Comparison of ENCODE assay signal across 12 cellular contexts in the genomic region with DNA sequence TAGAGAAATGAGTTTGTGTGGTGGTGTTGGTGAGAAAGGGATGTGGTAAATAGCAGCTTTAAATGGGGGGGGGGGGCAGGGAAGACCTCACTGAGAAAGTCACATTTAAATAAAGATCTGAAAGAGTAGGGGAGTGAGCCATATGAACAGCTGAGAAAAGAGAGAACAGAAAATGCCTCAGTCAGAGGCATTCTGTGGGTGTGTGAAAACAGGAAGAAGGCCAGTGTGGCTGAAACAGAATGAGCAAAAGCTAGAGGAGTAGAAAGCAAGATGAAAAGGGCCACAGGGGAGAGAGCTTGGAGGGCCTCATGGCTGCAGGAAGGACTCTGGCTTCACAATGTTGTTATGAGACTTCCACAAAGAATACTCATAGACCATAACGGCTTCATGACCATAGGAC.
DNase-seq lines count a peak whose midpoint lies in the region; ATAC-seq, FAIRE-seq and TF ChIP-seq lines count a peak whose summit lies in the region.
"Had no signal": no experiment of that assay in that cellular context is flagged by ENCODE, and none has a peak within 500 bp of the region (broad histone marks: within the 10 kb centered on the region; RNA-seq: fewer than 3 reads in every experiment).

No MANE protein-coding gene starts in this region.

- no peak for TF ChIP-seq CTCF in heart left ventricle (IDR thresholded peaks at IDR 0.05)

- intact Hi-C loops in heart left ventricle (cut with DNase I), result no loop called here

- no peaks in the 10 kb centered on the region for H3K27me3 Mint-ChIP-seq in effector memory CD8-positive, alpha-beta T cell
- H3K27me3 Mint-ChIP-seq: IgD-negative memory B cell had no signal

- H3K4me1 ChIP-seq in heart left ventricle, result no peaks in the 10 kb centered on the region

- no peaks in the 10 kb centered on the region for H3K27me3 ChIP-seq in heart left ventricle

- no peak for TF ChIP-seq POLR2A in heart left ventricle (IDR thresholded peaks at IDR 0.05)

- H3K36me3 Mint-ChIP-seq in effector memory CD8-positive, alpha-beta T cell (ENCODE audit: insufficient read depth), result no peaks in the 10 kb centered on the region
- H3K36me3 Mint-ChIP-seq: IgD-negative memory B cell had no signal

- H3K4me3 ChIP-seq in heart left ventricle, result no peak overlapping the region

- no peak overlapping the region for H3K4me3 Mint-ChIP-seq in effector memory CD8-positive, alpha-beta T cell
- H3K4me3 Mint-ChIP-seq: IgD-negative memory B cell had no signal

- ATAC-seq in HG02623 (IDR thresholded peaks at IDR 0.05; ENCODE audit: unreplicated experiment), result peak; percentile 100
- peak; percentile 99 for ATAC-seq in HG03469 (IDR thresholded peaks at IDR 0.05; ENCODE audit: unreplicated experiment)
- ATAC-seq in heart left ventricle, result no peak
- no peak for ATAC-seq in effector memory CD8-positive, alpha-beta T cell (replicated peaks)

- H3K27ac Mint-ChIP-seq in effector memory CD8-positive, alpha-beta T cell, result no peak overlapping the region
- H3K27ac Mint-ChIP-seq: IgD-negative memory B cell had no signal

- WGBS in heart left ventricle, 4 donors, result 38 to 80% (median 70%) methylated on average over 1 of the region's 1 CpG

- H3K36me3 ChIP-seq in heart left ventricle, result no peaks in the 10 kb centered on the region

- H3K27ac ChIP-seq in heart left ventricle, result no peak overlapping the region

- DNase-seq in GM19239 (ENCODE audit: insufficient read length, low spot score) (peak; percentile 21), non-pigmented ciliary epithelial cell (ENCODE audit: low read depth) (peak; percentile 20), NCI-H526 treated with DMSO at 0.1 percent for 48 hours (lab: John Stamatoyannopoulos, UW) (no peak), NCI-H2227 treated with DMSO at 0.1 percent for 48 hours (lab: John Stamatoyannopoulos, UW) (no peak), heart left ventricle (no peak)
- no peak for DNase-seq in effector memory CD8-positive, alpha-beta T cell
- DNase-seq: dermis blood vessel endothelial cell, GDM1 had no signal

- no peaks in the 10 kb centered on the region for H3K9me3 ChIP-seq in heart left ventricle

- peak; percentile 99 for FAIRE-seq in GM19239 (lab: Jason Lieb, UNC)
- FAIRE-seq: TTC549 had no signal

- H3K9me3 Mint-ChIP-seq in effector memory CD8-positive, alpha-beta T cell, result peaks cover 0 to 3% of the 10 kb centered on the region in 2 donors
- H3K9me3 Mint-ChIP-seq: IgD-negative memory B cell had no signal

- H3K4me1 Mint-ChIP-seq in effector memory CD8-positive, alpha-beta T cell (ENCODE audit: low read depth in 2 of 2), result no peaks in the 10 kb centered on the region
- H3K4me1 Mint-ChIP-seq: IgD-negative memory B cell had no signal

Comparison
In these comparisons a context has a peak if more than half of its experiments do, and no peak if none do; other contexts are left out.
1. DNase-seq: peak in GM19239 (single experiment) and non-pigmented ciliary epithelial cell (single experiment); none in NCI-H526 treated with DMSO at 0.1 percent for 48 hours (single experiment), NCI-H2227 treated with DMSO at 0.1 percent for 48 hours (single experiment), heart left ventricle (0 of 5) and effector memory CD8-positive, alpha-beta T cell (0 of 3).
2. ATAC-seq: peak in HG02623 (single experiment) and HG03469 (single experiment); none in heart left ventricle (0 of 4) and effector memory CD8-positive, alpha-beta T cell (single experiment).